10 cellular contexts compared by ENCODE assay signal in genomic region chr16:56192971-56193936, GRCh38. TPM values are rescaled to one million over a fixed set of nuclear protein-coding genes. Genes with fewer than 3 reads are reported as not detected.
DNase-seq lines count a peak whose midpoint lies in the region; ATAC-seq and TF ChIP-seq lines count a peak whose summit lies in the region.
"Had no signal": no experiment of that assay in that cellular context is flagged by ENCODE, and none has a peak within 500 bp of the region (broad histone marks: within the 10 kb centered on the region; RNA-seq: fewer than 3 reads in every experiment).

No MANE protein-coding gene starts in this region.

- H2AFZ ChIP-seq in DND-41 (ENCODE audit: low read depth, low read length) = no peak overlapping the region
- H2AFZ ChIP-seq in PC-3 (ENCODE audit: low read length) = no peak overlapping the region

- H3K4me2 ChIP-seq in DND-41 (ENCODE audit: insufficient read depth, low read length) (peak overlapping the region; percentile 94), PC-3 (ENCODE audit: low read length) (no peak overlapping the region)

- CTCF ChIA-PET in PC-3 (lab: Charles Lee) = no interaction called here

- H3K27ac Mint-ChIP-seq in activated naive CD8-positive, alpha-beta T cell treated with anti-CD3 and anti-CD28 coated beads, Interleukin-2, amount 10 ng/mL, durations not matched to agents 7 days and 5 days = no peak overlapping the region
- no peak overlapping the region for H3K27ac Mint-ChIP-seq in naive B cell

- H3K4me3 Mint-ChIP-seq in activated naive CD8-positive, alpha-beta T cell treated with anti-CD3 and anti-CD28 coated beads, Interleukin-2, amount 10 ng/mL, durations not matched to agents 7 days and 5 days = peak overlapping the region; percentile 74
- peak overlapping the region; percentile 31 to 87 (median 76) for H3K4me3 Mint-ChIP-seq in naive B cell

- no peak for TF ChIP-seq CTCF in BE2C (IDR thresholded peaks at IDR 0.05; ENCODE audit: low read depth, low read length)
- TF ChIP-seq CTCF in DND-41 (IDR thresholded peaks at IDR 0.05; ENCODE audit: borderline replicate concordance, extremely low read depth, low read length, poor library complexity, severe bottlenecking) = no peak
- TF ChIP-seq CTCF in PC-3 (conservative IDR thresholded peaks at IDR 0.05; ENCODE audit: low read depth, low read length) = no peak

- peaks cover 8% of the 10 kb centered on the region for H3K36me3 Mint-ChIP-seq in activated naive CD8-positive, alpha-beta T cell treated with anti-CD3 and anti-CD28 coated beads, Interleukin-2, amount 10 ng/mL, durations not matched to agents 7 days and 5 days
- no peaks in the 10 kb centered on the region for H3K36me3 Mint-ChIP-seq in naive B cell

- ATAC-seq in DND-41 (ENCODE audit: insufficient read depth, low read depth) = peak; percentile 35; the same call in 2 of the 3 replicates
- ATAC-seq in activated naive CD8-positive, alpha-beta T cell treated with anti-CD3 and anti-CD28 coated beads, Interleukin-2, amount 10 ng/mL, durations not matched to agents 7 days and 5 days (ENCODE audit: low read depth) = no peak
- no peak for ATAC-seq in naive B cell (ENCODE audit: low read depth in 2 of 2)
- no peak for ATAC-seq in GM19328 (IDR thresholded peaks at IDR 0.05; ENCODE audit: unreplicated experiment)
- ATAC-seq in HG02970 (IDR thresholded peaks at IDR 0.05; ENCODE audit: low FRiP score, unreplicated experiment) = no peak
- no peak for ATAC-seq in PC-3

- no peaks in the 10 kb centered on the region for H3F3A ChIP-seq in PC-3 (ENCODE audit: low read length, unreplicated experiment)

- H3K27ac ChIP-seq in DND-41 (ENCODE audit: low read length) (no peak overlapping the region), PC-3 (ENCODE audit: low read length) (no peak overlapping the region)

- no peaks in the 10 kb centered on the region for H3K9me2 ChIP-seq in PC-3 (replicated peaks; ENCODE audit: low read length)

- H3K36me3 ChIP-seq in BE2C = peaks cover 36% of the 10 kb centered on the region
- no peaks in the 10 kb centered on the region for H3K36me3 ChIP-seq in DND-41 (ENCODE audit: insufficient read depth, low read length)
- H3K36me3 ChIP-seq in PC-3 (ENCODE audit: low read depth, low read length) = no peaks in the 10 kb centered on the region

- peaks cover 18% of the 10 kb centered on the region for H3K4me1 ChIP-seq in BE2C
- H3K4me1 ChIP-seq in DND-41 (ENCODE audit: insufficient read depth, low read length) = peaks cover 64% of the 10 kb centered on the region
- H3K4me1 ChIP-seq in PC-3 (ENCODE audit: insufficient read depth, low read length) = no peaks in the 10 kb centered on the region

- peak overlapping the region; percentile 74 for H3K4me3 ChIP-seq in BE2C (ENCODE audit: low read depth, low read length)
- H3K4me3 ChIP-seq in DND-41 (ENCODE audit: low read depth in 1 of 2, low read length in 2 of 2) = peak overlapping the region in 1 of 2 experiments; percentile 61; a peak in 2 of 4 replicates
- no peak overlapping the region for H3K4me3 ChIP-seq in PC-3 (ENCODE audit: low read length)

- no peaks in the 10 kb centered on the region for H3K9me3 ChIP-seq in BE2C
- no peaks in the 10 kb centered on the region for H3K9me3 ChIP-seq in DND-41 (ENCODE audit: insufficient read depth, low read length, severe bottlenecking)
- H3K9me3 ChIP-seq in PC-3 (ENCODE audit: low read length) = no peaks in the 10 kb centered on the region

- H3K4me1 Mint-ChIP-seq in activated naive CD8-positive, alpha-beta T cell treated with anti-CD3 and anti-CD28 coated beads, Interleukin-2, amount 10 ng/mL, durations not matched to agents 7 days and 5 days = peaks cover 25% of the 10 kb centered on the region
- H3K4me1 Mint-ChIP-seq in naive B cell = peaks cover 20 to 41% (median 20%) of the 10 kb centered on the region in 3 donors

- H3K79me2 ChIP-seq in DND-41 (ENCODE audit: insufficient read depth, low read length) (peaks cover 24% of the 10 kb centered on the region), PC-3 (ENCODE audit: low read length) (no peaks in the 10 kb centered on the region)

- H3K27me3 Mint-ChIP-seq in activated naive CD8-positive, alpha-beta T cell treated with anti-CD3 and anti-CD28 coated beads, Interleukin-2, amount 10 ng/mL, durations not matched to agents 7 days and 5 days = peaks cover 71% of the 10 kb centered on the region
- H3K27me3 Mint-ChIP-seq in naive B cell = peaks cover 40 to 59% (median 50%) of the 10 kb centered on the region in 3 donors

- BruUV-seq in PC-3 (replicated peaks; lab: Mats Ljungman, UMichigan) = no TSS peak

- no peak overlapping the region; the same call in 1 of the 2 replicates for H3K9ac ChIP-seq in DND-41 (ENCODE audit: low read depth, low read length)
- H3K9ac ChIP-seq in PC-3 (ENCODE audit: low read length) = no peak overlapping the region

- intact Hi-C loops in PC-3 (cut with micrococcal nuclease) = no loop called here

- H3K9me3 Mint-ChIP-seq in activated naive CD8-positive, alpha-beta T cell treated with anti-CD3 and anti-CD28 coated beads, Interleukin-2, amount 10 ng/mL, durations not matched to agents 7 days and 5 days = no peaks in the 10 kb centered on the region
- H3K9me3 Mint-ChIP-seq in naive B cell = peaks cover 0 to 2% (median 0%) of the 10 kb centered on the region in 7 donors

- DNase-seq in BE2C (peak; percentile 33), DND-41 (peak; percentile 51), naive B cell (no peak), PC-3 (no peak), D341Med (ENCODE audit: low spot score) (no peak)
- no peak for DNase-seq in activated naive CD8-positive, alpha-beta T cell treated with anti-CD3 and anti-CD28 coated beads, Interleukin-2, amount 10 ng/mL, durations not matched to agents 7 days and 5 days
- DNase-seq: NCI-H774; stimulated activated CD4-positive, alpha-beta T cell treated with anti-CD3 and anti-CD28 coated beads, Interleukin-15, amount 100 ng/mL, for 24 hours had no signal

- H4K20me1 ChIP-seq in DND-41 (ENCODE audit: insufficient read depth, low read length) (peaks cover 4% of the 10 kb centered on the region; the same call in 1 of the 2 replicates), PC-3 (ENCODE audit: low read length) (no peaks in the 10 kb centered on the region)

- POLR2A ChIA-PET in activated naive CD8-positive, alpha-beta T cell treated with anti-CD3 and anti-CD28 coated beads, Interleukin-2, amount 10 ng/mL, durations not matched to agents 7 days and 5 days (lab: Charles Lee) = no interaction called here
- POLR2A ChIA-PET in PC-3 (lab: Charles Lee; ENCODE audit: unreplicated experiment) = no interaction called here

- H3K27me3 ChIP-seq in BE2C = no peaks in the 10 kb centered on the region
- H3K27me3 ChIP-seq in DND-41 (ENCODE audit: insufficient read depth, low read length, poor library complexity) = no peaks in the 10 kb centered on the region
- H3K27me3 ChIP-seq in PC-3 (ENCODE audit: low read length) = peaks cover 86% of the 10 kb centered on the region

RNA-seq across cellular contexts. Expression of gene GNAO1, which starts 2.0 kb away (rescaled TPM):
- polyA plus RNA-seq in BE2C (2012; ENCODE audit: insufficient read depth, insufficient read length, low read depth) = 116 TPM
- total RNA-seq in activated naive CD8-positive, alpha-beta T cell treated with anti-CD3 and anti-CD28 coated beads, Interleukin-2, amount 10 ng/mL, durations not matched to agents 7 days and 5 days = 1 to 10 TPM; 5.7 to 6.7 TPM
- under 1 TPM in 2 of 6 donors, not detected in 4; 0.07 to 0.55 TPM for polyA plus RNA-seq in naive B cell (ENCODE audit: low read depth in 6 of 6)
- total RNA-seq in PC-3 (2014; rRNA removed) = not detected in 2 replicates

Comparison
In these comparisons a context has a peak if more than half of its experiments do, and no peak if none do; other contexts are left out.
1. DNase-seq: peak in BE2C (single experiment) and DND-41 (single experiment); none in activated naive CD8-positive, alpha-beta T cell treated with anti-CD3 and anti-CD28 coated beads, Interleukin-2, amount 10 ng/mL, durations not matched to agents 7 days and 5 days (single experiment), naive B cell (single experiment), PC-3 (single experiment) and D341Med (single experiment).